In the genomic region with DNA sequence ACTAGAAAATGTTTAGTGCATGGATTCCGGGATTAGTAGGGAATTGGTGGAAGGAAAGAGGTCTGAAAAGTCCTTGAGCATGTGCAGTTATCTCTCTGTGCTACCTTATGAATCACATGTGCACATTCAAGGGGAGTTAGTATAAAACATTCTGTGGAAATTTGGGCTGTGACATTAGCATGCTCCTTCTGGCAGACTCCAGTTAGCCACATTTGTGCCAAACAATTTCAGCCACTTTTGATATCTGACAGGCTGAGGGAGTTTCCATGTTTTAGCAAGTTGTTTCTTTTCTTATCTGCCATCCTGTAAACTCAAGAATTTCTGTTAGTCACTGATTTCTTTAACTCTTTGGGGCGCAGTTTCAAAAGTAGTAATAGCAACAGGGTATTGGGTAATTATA, we compare ENCODE assay signal across 22 cellular contexts. TPM values are rescaled to one million over a fixed set of nuclear protein-coding genes. Genes with fewer than 3 reads are reported as not detected.
"Had no signal": no experiment of that assay in that cellular context is flagged by ENCODE, and none has a peak within 500 bp of the region (broad histone marks: within the 10 kb centered on the region; RNA-seq: fewer than 3 reads in every experiment).

No MANE protein-coding gene starts in this region.

- H3K4me3 ChIP-seq: esophagus muscularis mucosa, skin epidermis, tibial nerve, uterus had no signal

- H3K27ac ChIP-seq: esophagus muscularis mucosa, skin epidermis, tibial nerve, uterus had no signal

- H3K4me3 Mint-ChIP-seq: activated CD4-positive, alpha-beta T cell treated with anti-CD3 and anti-CD28 coated beads for 36 hours; activated T-helper 1 cell treated with anti-CD3 and anti-CD28 coated beads, Interleukin-12 subunit alpha, Interleukin-12 subunit beta, Interleukin-2, Interleukin-4 antibody, amounts not matched to agents 30 ng/mL and 10 ng/mL and 1 ng/mL, durations not matched to agents 14 hours and 24 hours and 36 hours; neural crest cell; stimulated activated naive CD8-positive, alpha-beta T cell treated with anti-CD3 and anti-CD28 coated beads, Interleukin-15, Interleukin-2, amounts not matched to agents 100 ng/mL and 50 ng/mL, for 24 hours; T-helper 2 cell treated with Interferon-gamma antibody and Interleukin-4, amounts not matched to agents 5 μg/mL and 100 μg/mL, for 36 hours; WTC11 had no signal

- H3K27me3 Mint-ChIP-seq: stimulated activated naive CD8-positive, alpha-beta T cell treated with anti-CD3 and anti-CD28 coated beads, Interleukin-15, Interleukin-2, amounts not matched to agents 100 ng/mL and 50 ng/mL, for 24 hours had no signal

- H3K4me2 ChIP-seq: SK-N-SH had no signal

- H3K4me1 ChIP-seq: tibial nerve, uterus had no signal

- DNase-seq: activated CD4-positive, alpha-beta T cell treated with anti-CD3 and anti-CD28 coated beads for 36 hours; activated CD4-positive, alpha-beta T cell treated with anti-CD3 and anti-CD28 coated beads, Interleukin-2, amount 50 U/mL, for 48 hours; activated gamma-delta T cell treated with Interleukin-2 at 50 U/mL for 16 hours; activated T-cell treated with anti-CD3 and anti-CD28 coated beads for 4 hours; amygdala; effector CD8-positive, alpha-beta T cell; foreskin melanocyte; midbrain; SK-N-SH; stimulated activated CD4-positive, alpha-beta T cell treated with anti-CD3 and anti-CD28 coated beads, Interleukin-15, amount 100 ng/mL, for 24 hours; stimulated activated CD4-positive, alpha-beta T cell treated with anti-CD3 and anti-CD28 coated beads, Interleukin-2, amount 100 ng/mL, for 48 hours; uterus had no signal

- H3K27me3 ChIP-seq: esophagus muscularis mucosa, tibial nerve, uterus had no signal

- H3K36me3 ChIP-seq: esophagus muscularis mucosa, tibial nerve, uterus had no signal

- H3K9ac ChIP-seq: SK-N-SH had no signal

- H3K36me3 Mint-ChIP-seq: activated naive CD4-positive, alpha-beta T cell treated with anti-CD3 and anti-CD28 coated beads, Interleukin-2, amount 50 U/mL, for 72 hours; WTC11 had no signal

- H3K4me1 Mint-ChIP-seq: activated CD4-positive, alpha-beta T cell treated with anti-CD3 and anti-CD28 coated beads for 36 hours; neural crest cell had no signal

- H3K9me3 ChIP-seq: esophagus muscularis mucosa, tibial nerve, uterus had no signal

- H3K27ac Mint-ChIP-seq: activated CD4-positive, alpha-beta T cell treated with anti-CD3 and anti-CD28 coated beads for 36 hours; activated naive CD4-positive, alpha-beta T cell treated with anti-CD3 and anti-CD28 coated beads, Interleukin-2, amount 50 U/mL, for 72 hours; activated T-helper 1 cell treated with anti-CD3 and anti-CD28 coated beads, Interleukin-12 subunit alpha, Interleukin-12 subunit beta, Interleukin-2, Interleukin-4 antibody, amounts not matched to agents 30 ng/mL and 10 ng/mL and 1 ng/mL, durations not matched to agents 14 hours and 24 hours and 36 hours; progenitor cell of endocrine pancreas; stimulated activated naive CD8-positive, alpha-beta T cell treated with anti-CD3 and anti-CD28 coated beads, Interleukin-15, Interleukin-2, amounts not matched to agents 100 ng/mL and 50 ng/mL, for 24 hours; T-helper 2 cell treated with Interferon-gamma antibody and Interleukin-4, amounts not matched to agents 5 μg/mL and 100 μg/mL, for 36 hours; WTC11 had no signal

- ATAC-seq: activated CD4-positive, alpha-beta T cell treated with anti-CD3 and anti-CD28 coated beads for 36 hours; activated naive CD4-positive, alpha-beta T cell treated with anti-CD3 and anti-CD28 coated beads, Interleukin-2, amount 50 U/mL, for 72 hours; WTC11 had no signal

- H3K9me3 Mint-ChIP-seq: activated naive CD4-positive, alpha-beta T cell treated with anti-CD3 and anti-CD28 coated beads, Interleukin-2, amount 50 U/mL, for 72 hours; activated T-helper 1 cell treated with anti-CD3 and anti-CD28 coated beads, Interleukin-12 subunit alpha, Interleukin-12 subunit beta, Interleukin-2, Interleukin-4 antibody, amounts not matched to agents 30 ng/mL and 10 ng/mL and 1 ng/mL, durations not matched to agents 14 hours and 24 hours and 36 hours; stimulated activated naive CD8-positive, alpha-beta T cell treated with anti-CD3 and anti-CD28 coated beads, Interleukin-15, Interleukin-2, amounts not matched to agents 100 ng/mL and 50 ng/mL, for 24 hours; T-helper 2 cell treated with Interferon-gamma antibody and Interleukin-4, amounts not matched to agents 5 μg/mL and 100 μg/mL, for 36 hours had no signal

RNA-seq across cellular contexts. Expression of a gene that starts 28.3 kb away (rescaled TPM):
- polyA plus RNA-seq: SK-N-SH had no signal
